ENCODE assay signal across 10 cellular contexts in the genomic region with DNA sequence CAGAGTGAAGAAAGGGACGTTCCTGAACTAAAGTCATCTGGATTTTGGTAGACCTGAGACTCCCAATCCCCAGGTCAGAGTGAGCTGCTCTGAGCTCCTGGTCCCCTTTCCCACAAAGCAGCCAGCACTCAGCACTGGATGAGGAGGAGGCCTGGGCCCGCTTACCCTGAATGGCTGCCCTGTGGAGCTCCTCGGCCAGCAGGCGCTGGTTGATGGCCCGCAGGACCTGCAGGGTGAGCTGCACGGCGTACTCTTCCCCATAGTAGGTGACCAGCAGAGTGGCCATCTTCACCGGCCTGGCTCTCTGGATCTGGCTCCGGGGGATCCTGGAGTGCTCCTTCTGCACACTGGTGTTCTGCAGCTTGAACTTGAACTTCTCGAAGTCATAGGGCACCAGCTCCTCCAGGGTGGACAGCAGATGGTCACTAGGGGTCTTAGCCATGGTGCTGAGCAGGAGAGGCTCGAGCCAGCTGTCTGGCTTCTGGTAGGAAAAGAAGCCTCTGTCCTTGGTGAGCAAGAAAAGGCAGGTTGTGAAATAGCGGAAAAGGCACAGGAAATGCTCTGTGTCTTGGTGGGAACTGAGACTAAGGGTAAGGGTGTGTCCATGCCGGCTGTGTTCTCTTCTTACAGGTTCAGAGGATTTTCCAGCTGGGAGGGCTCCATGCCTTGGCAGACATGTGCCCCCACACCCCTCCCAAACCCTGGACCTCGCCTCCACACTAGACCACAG. TPM values are rescaled to one million over a fixed set of nuclear protein-coding genes. Genes with fewer than 3 reads are reported as not detected.
DNase-seq lines count a peak whose midpoint lies in the region; ATAC-seq, FAIRE-seq and TF ChIP-seq lines count a peak whose summit lies in the region.
"Had no signal": no experiment of that assay in that cellular context is flagged by ENCODE, and none has a peak within 500 bp of the region (broad histone marks: within the 10 kb centered on the region; RNA-seq: fewer than 3 reads in every experiment).

Gene MEFV (minus strand): TSS at position 488 of the 730 bp plus-strand sequence. CDS start 46 bp downstream, at position 442.

- CTCF ChIA-PET in HepG2 (lab: Yijun Ruan, JAX; ENCODE audit: low intra/inter-chr PET ratio, low total read pairs), result no interaction called here

- TF ChIP-seq EP300 in HepG2 (IDR thresholded peaks at IDR 0.05; ENCODE audit: low read depth in 2 of 2, low read length in 2 of 2) (no peak), HepG2 (CRISPR knock-in tag; IDR thresholded peaks at IDR 0.05; ENCODE audit: borderline replicate concordance) (no peak)

- intact Hi-C loops in HepG2 (cut with micrococcal nuclease; ENCODE audit: unreplicated experiment), result no loop called here

- H2AFZ ChIP-seq in HepG2 (ENCODE audit: low read length) (no peak within 1 kb of the TSS), smooth muscle cell (ENCODE audit: low read depth) (no peak within 1 kb of the TSS)

- H3K27me3 ChIP-seq in MG63, result no peaks in the 10 kb centered on the region
- peaks cover 7 to 34% of the 10 kb centered on the region in 2 experiments; a peak in 4 of 5 replicates for H3K27me3 ChIP-seq in HepG2 (ENCODE audit: control insufficient read depth in 1 of 2, insufficient read depth in 2 of 2, low read length in 2 of 2)
- H3K27me3 ChIP-seq in thoracic aorta (replicated peaks; ENCODE audit: insufficient read depth), result no peaks in the 10 kb centered on the region
- H3K27me3 ChIP-seq in smooth muscle cell (ENCODE audit: low read depth), result no peaks in the 10 kb centered on the region

- 75 to 78% (median 78%) methylated on average over 14 of the region's 14 CpGs for WGBS in adipose tissue, 3 donors
- 23% methylated on average over 7 of the region's 14 CpGs for WGBS in HepG2 (ENCODE audit: low lambda C conversion rate)
- 86% methylated on average over 14 of the region's 14 CpGs for WGBS in smooth muscle cell (ENCODE audit: low lambda C conversion rate)

- H3K27ac ChIP-seq in adipose tissue (ENCODE audit: low read depth, low read length), result peak within 1 kb of the TSS; percentile 20
- no peak within 1 kb of the TSS for H3K27ac ChIP-seq in HepG2 (ENCODE audit: extremely low read length, insufficient read depth, low read length)
- H3K27ac ChIP-seq in thoracic aorta, result no peak within 1 kb of the TSS
- no peak within 1 kb of the TSS for H3K27ac ChIP-seq in smooth muscle cell (ENCODE audit: low read depth)

- ATAC-seq in HepG2 (peak; percentile 47), thoracic aorta (ENCODE audit: insufficient number of reproducible peaks, low FRiP score, low read depth) (no peak)
- ATAC-seq: activated T-cell treated with anti-CD3 and anti-CD28 coated beads, Interleukin-2, amount 50 U/mL, for 4 hours had no signal

- BruUV-seq in HepG2 (replicated peaks; lab: Mats Ljungman, UMichigan), result no TSS peak

- FAIRE-seq in HepG2 (lab: Jason Lieb, UNC), result no peak

- no peaks in the 10 kb centered on the region for H3K36me3 ChIP-seq in MG63
- H3K36me3 ChIP-seq in HepG2 (replicated peaks in 1 of 2; ENCODE audit: control insufficient read depth in 1 of 2, insufficient read depth in 2 of 2, low read length in 2 of 2), result no peaks in the 10 kb centered on the region
- H3K36me3 ChIP-seq in thoracic aorta, result no peaks in the 10 kb centered on the region
- H3K36me3 ChIP-seq in smooth muscle cell (ENCODE audit: low read depth), result no peaks in the 10 kb centered on the region

- H4K20me1 ChIP-seq in HepG2 (ENCODE audit: insufficient read depth, low read length) (no peaks in the 10 kb centered on the region), smooth muscle cell (ENCODE audit: low read depth) (no peaks in the 10 kb centered on the region)

- peaks cover 43% of the 10 kb centered on the region for H3K4me1 ChIP-seq in HepG2 (ENCODE audit: insufficient read depth, low read length)
- no peaks in the 10 kb centered on the region for H3K4me1 ChIP-seq in thoracic aorta (ENCODE audit: control insufficient read depth in 1 of 2, low read depth in 2 of 2)
- H3K4me1 ChIP-seq in smooth muscle cell (ENCODE audit: low read depth), result no peaks in the 10 kb centered on the region

- H3K9ac ChIP-seq in HepG2 (ENCODE audit: insufficient read depth, low read depth, low read length) (no peak within 1 kb of the TSS; the same call in 1 of the 2 replicates), smooth muscle cell (ENCODE audit: low read depth) (no peak within 1 kb of the TSS)

- H3K4me2 ChIP-seq in HepG2 (ENCODE audit: low read depth, low read length) (peak within 1 kb of the TSS; percentile 45; the same call in 1 of the 2 replicates), smooth muscle cell (no peak within 1 kb of the TSS)

- H3K9me3 ChIP-seq in MG63 (no peaks in the 10 kb centered on the region), HepG2 (ENCODE audit: low read length) (no peaks in the 10 kb centered on the region), thoracic aorta (no peaks in the 10 kb centered on the region), smooth muscle cell (replicated peaks; ENCODE audit: low read depth) (no peaks in the 10 kb centered on the region)

- H3K4me3 ChIP-seq in MG63 (no peak within 1 kb of the TSS), HepG2 (replicated peaks in 1 of 3; ENCODE audit: insufficient read depth in 1 of 3, low read depth in 2 of 3, low read length in 3 of 3) (no peak within 1 kb of the TSS), thoracic aorta (peak within 1 kb of the TSS; percentile 31), smooth muscle cell (no peak within 1 kb of the TSS)

- DNase-seq in MG63 (peak; percentile 74), HepG2 (ENCODE audit: low spot score) (no peak), thoracic aorta (ENCODE audit: low spot score) (no peak), smooth muscle cell (lab: John Stamatoyannopoulos, UW; ENCODE audit: unreplicated experiment) (no peak), occipital lobe (lab: John Stamatoyannopoulos, UW) (no peak)
- DNase-seq in activated CD4-positive, CD25-positive, alpha-beta regulatory T cell treated with anti-CD3 and anti-CD28 coated beads, Interleukin-2, amount 50 U/mL, for 72 hours, result no peak
- DNase-seq: activated T-cell treated with anti-CD3 and anti-CD28 coated beads, Interleukin-2, amount 50 U/mL, for 4 hours; NCI-H2029 treated with DMSO at 0.1 percent for 48 hours had no signal

- TF ChIP-seq RAD21 in HepG2 (CRISPR knock-in tag; IDR thresholded peaks at IDR 0.05), result no peak

- TF ChIP-seq POLR2A in HepG2 (IDR thresholded peaks at IDR 0.05; ENCODE audit: insufficient read depth in 1 of 2, low read depth in 2 of 2, low read length in 2 of 2), result no peak

- in situ Hi-C loops in HepG2 (cut with HindIII; ENCODE audit: extremely low pct_ligation_motif_present, low pct_unique_long_range_greater_than_20kb), result no loop called here

- H3K79me2 ChIP-seq in HepG2 (ENCODE audit: insufficient read depth, low read length) (no peaks in the 10 kb centered on the region), smooth muscle cell (ENCODE audit: low read depth) (no peaks in the 10 kb centered on the region)

- no peaks in the 10 kb centered on the region for H3F3A ChIP-seq in smooth muscle cell (ENCODE audit: low read depth)

- TF ChIP-seq CTCF in HepG2 (CRISPR knock-in tag; IDR thresholded peaks at IDR 0.05) (no peak), thoracic aorta (IDR thresholded peaks at IDR 0.05) (no peak), smooth muscle cell (IDR thresholded peaks at IDR 0.05; ENCODE audit: borderline replicate concordance, insufficient read depth, poor library complexity, severe bottlenecking) (no peak)

- POLR2A ChIA-PET in HepG2 (lab: Yijun Ruan, JAX), result interaction anchor here (1.6 kb wide), 1 partner anchor 10 kb away, joined by 5 read pairs; no protein-coding TSS in a partner anchor

TF ChIP-seq in HepG2, 621 proteins besides CTCF, POLR2A, EP300 and RAD21 (continues in another document):
- no peak for TF ChIP-seq ZNF629 (CRISPR knock-in tag; conservative IDR thresholded peaks at IDR 0.05)
- TF ChIP-seq ZNF143 (CRISPR knock-in tag; IDR thresholded peaks at IDR 0.05), result no peak

RNA-seq across cellular contexts. Expression of gene MEFV, which starts in this region (rescaled TPM):
- 0.07 TPM in 1 of 2 replicates, not detected in the other for total RNA-seq in MG63 (2014; rRNA removed; shearing (Covaris generic); ENCODE audit: low replicate concordance)
- 1 to 10 TPM in 2 of 3 donors, under 1 TPM in 1; 0.18 to 2.8 (median 2.1) TPM for polyA plus RNA-seq in adipose tissue
- total RNA-seq in HepG2 (2016; rRNA removed; fragmentation: Illumina TruSeq; extraction: Trizol), result 0.11 TPM in 1 of 2 replicates, not detected in the other
- total RNA-seq in HepG2 (2016; cell fraction: cytosol; rRNA removed; fragmentation: Illumina TruSeq; extraction: Trizol; ENCODE audit: low read depth), result not detected in 2 replicates
- not detected in 2 replicates for total RNA-seq in HepG2 (2016; cell fraction: insoluble cytoplasmic fraction; rRNA removed; fragmentation: Illumina TruSeq; extraction: Trizol)
- total RNA-seq in HepG2 (2016; cell fraction: membrane; rRNA removed; fragmentation: Illumina TruSeq; extraction: Trizol), result not detected in 2 replicates
- not detected in 2 replicates for total RNA-seq in HepG2 (2016; cell fraction: nucleus; rRNA removed; fragmentation: Illumina TruSeq; extraction: Trizol)
- 0.07 and 0.22 TPM in 2 replicates for polyA plus RNA-seq in HepG2 (2011; rRNA removed)
- 0.01 TPM in 1 of 2 replicates, not detected in the other for polyA plus RNA-seq in HepG2 (2011; cell fraction: cytosol; rRNA removed)
- polyA plus RNA-seq in HepG2 (2011; cell fraction: nucleus; rRNA removed), result 0.07 and 0.16 TPM in 2 replicates
- polyA plus RNA-seq in HepG2 (2012), result 0.09 TPM in 1 of 2 replicates, not detected in the other
- not detected in 2 replicates for polyA plus RNA-seq in HepG2 (2016; cell fraction: cytosol; fragmentation: Illumina TruSeq; extraction: Trizol; ENCODE audit: low read depth)
- polyA plus RNA-seq in HepG2 (2016; cell fraction: insoluble cytoplasmic fraction; fragmentation: Illumina TruSeq; extraction: Trizol; ENCODE audit: low read depth), result 0.15 TPM in 1 of 2 replicates, not detected in the other
- not detected in 2 replicates for polyA plus RNA-seq in HepG2 (2016; cell fraction: membrane; fragmentation: Illumina TruSeq; extraction: Trizol; ENCODE audit: low read depth)
- not detected in 2 replicates for polyA plus RNA-seq in HepG2 (2016; cell fraction: nucleus; fragmentation: Illumina TruSeq; extraction: Trizol; ENCODE audit: insufficient read depth, low read depth)
- 0.07 and 0.12 TPM in 2 replicates for polyA minus RNA-seq in HepG2 (2011; rRNA and poly(A)+ RNA removed; ENCODE audit: low replicate concordance)
- not detected in 2 replicates for polyA minus RNA-seq in HepG2 (2011; cell fraction: cytosol; rRNA and poly(A)+ RNA removed)
- polyA minus RNA-seq in HepG2 (2011; cell fraction: nucleus; rRNA and poly(A)+ RNA removed), result not detected in 2 replicates
- 1 to 10 TPM; 3.5 to 6.1 TPM for total RNA-seq in thoracic aorta
- total RNA-seq in smooth muscle cell, result 0.72 TPM in 1 of 2 replicates, not detected in the other
- not detected in 2 replicates for polyA plus RNA-seq in smooth muscle cell
- total RNA-seq in occipital lobe, result 0.47 TPM
- total RNA-seq: progenitor cell of endocrine pancreas had no signal

Comparison
In these comparisons a context has a peak if more than half of its experiments do, and no peak if none do; other contexts are left out.
1. Peak in DNase-seq in MG63; RNA of the gene not detected or under 1 TPM.
2. Peak in ATAC-seq and H3K4me2 ChIP-seq in HepG2; RNA of the gene not detected or under 1 TPM.